Comparison of ENCODE assay signal across 1 cellular context in genomic region chr2:101961287-101962242, GRCh38.
TF ChIP-seq lines count a peak whose summit lies in the region.

No MANE protein-coding gene starts in this region.

TF ChIP-seq in HepG2, 621 proteins besides CTCF, POLR2A, EP300 and RAD21 (continued from another document and continues in another):
- TF ChIP-seq ZNF724P (CRISPR knock-in tag; IDR thresholded peaks at IDR 0.05; ENCODE audit: borderline replicate concordance) (no peak), ZNF780A (CRISPR knock-in tag; IDR thresholded peaks at IDR 0.05) (0 out of 2 replicates have a peak, but pooled peaks have one; percentile 60), STAG1 (CRISPR knock-in tag; IDR thresholded peaks at IDR 0.05) (peak; percentile 20; the same call in 1 of the 2 replicates), CEBPG (CRISPR knock-in tag; IDR thresholded peaks at IDR 0.05) (peak; percentile 98), SAP130 (CRISPR knock-in tag; IDR thresholded peaks at IDR 0.05; ENCODE audit: low read depth) (peak; percentile 44; the same call in 1 of the 2 replicates), ATF7 (IDR thresholded peaks at IDR 0.05) (peak; percentile 68), ATF7 (CRISPR knock-in tag; IDR thresholded peaks at IDR 0.05) (no peak; the same call in 1 of the 2 replicates), ZNF776 (CRISPR knock-in tag; IDR thresholded peaks at IDR 0.05) (no peak), FOXJ3 (CRISPR knock-in tag; IDR thresholded peaks at IDR 0.05; ENCODE audit: borderline replicate concordance) (peak; percentile 91), ADNP (CRISPR knock-in tag; IDR thresholded peaks at IDR 0.05) (peak; percentile 63; the same call in 1 of the 2 replicates), EED (CRISPR knock-in tag; IDR thresholded peaks at IDR 0.05) (no peak; the same call in 1 of the 2 replicates), SMC3 (IDR thresholded peaks at IDR 0.05; ENCODE audit: low read length) (peak; percentile 55), MAF1 (CRISPR knock-in tag; IDR thresholded peaks at IDR 0.05; ENCODE audit: borderline replicate concordance) (no peak), TBX2 (CRISPR knock-in tag; IDR thresholded peaks at IDR 0.05; ENCODE audit: borderline replicate concordance) (peak; percentile 30; the same call in 1 of the 2 replicates), HNF4G (IDR thresholded peaks at IDR 0.05; ENCODE audit: borderline replicate concordance, low read depth, low read length) (peak; percentile 95), HNF4G (CRISPR knock-in tag; IDR thresholded peaks at IDR 0.05; ENCODE audit: borderline replicate concordance, low read depth) (peak; percentile 57; the same call in 1 of the 2 replicates), GFI1 (CRISPR knock-in tag; IDR thresholded peaks at IDR 0.05; ENCODE audit: borderline replicate concordance) (peak; percentile 92), FOSL2 (CRISPR knock-in tag; IDR thresholded peaks at IDR 0.05) (peak; percentile 70), CREBL2 (CRISPR knock-in tag; IDR thresholded peaks at IDR 0.05; ENCODE audit: borderline replicate concordance) (0 out of 2 replicates have a peak, but pooled peaks have one; percentile 43), ZFX (CRISPR knock-in tag; IDR thresholded peaks at IDR 0.05; ENCODE audit: low read depth) (peak; percentile 51), CBX1 (IDR thresholded peaks at IDR 0.05; ENCODE audit: low read depth) (peak; percentile 20), ZNF367 (CRISPR knock-in tag; IDR thresholded peaks at IDR 0.05; ENCODE audit: borderline replicate concordance) (no peak), RXRB (CRISPR knock-in tag; IDR thresholded peaks at IDR 0.05; ENCODE audit: borderline replicate concordance) (peak; percentile 59), SKI (IDR thresholded peaks at IDR 0.05; ENCODE audit: partially characterized antibody) (peak; percentile 72), ZFP91 (CRISPR knock-in tag; IDR thresholded peaks at IDR 0.05; ENCODE audit: borderline replicate concordance) (peak; percentile 57), ZBTB25 (CRISPR knock-in tag; IDR thresholded peaks at IDR 0.05) (0 out of 2 replicates have a peak, but pooled peaks have one; percentile 45), ZNF124 (CRISPR knock-in tag; IDR thresholded peaks at IDR 0.05) (no peak), ZNF562 (CRISPR knock-in tag; IDR thresholded peaks at IDR 0.05; ENCODE audit: borderline replicate concordance) (no peak), ZNF451 (CRISPR knock-in tag; IDR thresholded peaks at IDR 0.05) (0 out of 2 replicates have a peak, but pooled peaks have one; percentile 35), MIER3 (CRISPR knock-in tag; IDR thresholded peaks at IDR 0.05; ENCODE audit: borderline replicate concordance) (0 out of 2 replicates have a peak, but pooled peaks have one; percentile 27), ZNF143 (CRISPR knock-in tag; IDR thresholded peaks at IDR 0.05) (peak; percentile 81), NR1H2 (CRISPR knock-in tag; IDR thresholded peaks at IDR 0.05; ENCODE audit: borderline replicate concordance, low read depth) (no peak), MIER2 (CRISPR knock-in tag; IDR thresholded peaks at IDR 0.05) (peak; percentile 16; the same call in 1 of the 2 replicates), SETDB1 (CRISPR knock-in tag; IDR thresholded peaks at IDR 0.05; ENCODE audit: borderline replicate concordance) (peak; percentile 62; the same call in 1 of the 2 replicates), SAFB2 (CRISPR knock-in tag; IDR thresholded peaks at IDR 0.05; ENCODE audit: borderline replicate concordance, low read depth) (no peak), PRDM10 (CRISPR knock-in tag; IDR thresholded peaks at IDR 0.05; ENCODE audit: low read depth) (0 out of 2 replicates have a peak, but pooled peaks have one; percentile 27), ASH2L (IDR thresholded peaks at IDR 0.05; ENCODE audit: insufficient read length, low read depth, low read length) (peak; percentile 47), SNAPC2 (CRISPR knock-in tag; IDR thresholded peaks at IDR 0.05) (peak; percentile 70; the same call in 1 of the 2 replicates)
- TF ChIP-seq, protein P1, sequence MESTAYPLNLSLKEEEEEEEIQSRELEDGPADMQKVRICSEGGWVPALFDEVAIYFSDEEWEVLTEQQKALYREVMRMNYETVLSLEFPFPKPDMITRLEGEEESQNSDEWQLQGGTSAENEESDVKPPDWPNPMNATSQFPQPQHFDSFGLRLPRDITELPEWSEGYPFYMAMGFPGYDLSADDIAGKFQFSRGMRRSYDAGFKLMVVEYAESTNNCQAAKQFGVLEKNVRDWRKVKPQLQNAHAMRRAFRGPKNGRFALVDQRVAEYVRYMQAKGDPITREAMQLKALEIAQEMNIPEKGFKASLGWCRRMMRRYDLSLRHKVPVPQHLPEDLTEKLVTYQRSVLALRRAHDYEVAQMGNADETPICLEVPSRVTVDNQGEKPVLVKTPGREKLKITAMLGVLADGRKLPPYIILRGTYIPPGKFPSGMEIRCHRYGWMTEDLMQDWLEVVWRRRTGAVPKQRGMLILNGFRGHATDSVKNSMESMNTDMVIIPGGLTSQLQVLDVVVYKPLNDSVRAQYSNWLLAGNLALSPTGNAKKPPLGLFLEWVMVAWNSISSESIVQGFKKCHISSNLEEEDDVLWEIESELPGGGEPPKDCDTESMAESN (CRISPR knock-in tag; conservative IDR thresholded peaks at IDR 0.05) = peak; percentile 40; the same call in 1 of the 2 replicates
- TF ChIP-seq, protein P2, sequence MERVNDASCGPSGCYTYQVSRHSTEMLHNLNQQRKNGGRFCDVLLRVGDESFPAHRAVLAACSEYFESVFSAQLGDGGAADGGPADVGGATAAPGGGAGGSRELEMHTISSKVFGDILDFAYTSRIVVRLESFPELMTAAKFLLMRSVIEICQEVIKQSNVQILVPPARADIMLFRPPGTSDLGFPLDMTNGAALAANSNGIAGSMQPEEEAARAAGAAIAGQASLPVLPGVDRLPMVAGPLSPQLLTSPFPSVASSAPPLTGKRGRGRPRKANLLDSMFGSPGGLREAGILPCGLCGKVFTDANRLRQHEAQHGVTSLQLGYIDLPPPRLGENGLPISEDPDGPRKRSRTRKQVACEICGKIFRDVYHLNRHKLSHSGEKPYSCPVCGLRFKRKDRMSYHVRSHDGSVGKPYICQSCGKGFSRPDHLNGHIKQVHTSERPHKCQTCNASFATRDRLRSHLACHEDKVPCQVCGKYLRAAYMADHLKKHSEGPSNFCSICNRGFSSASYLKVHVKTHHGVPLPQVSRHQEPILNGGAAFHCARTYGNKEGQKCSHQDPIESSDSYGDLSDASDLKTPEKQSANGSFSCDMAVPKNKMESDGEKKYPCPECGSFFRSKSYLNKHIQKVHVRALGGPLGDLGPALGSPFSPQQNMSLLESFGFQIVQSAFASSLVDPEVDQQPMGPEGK (CRISPR knock-in tag; IDR thresholded peaks at IDR 0.05) = peak; percentile 89
- TF ChIP-seq, protein P3, sequence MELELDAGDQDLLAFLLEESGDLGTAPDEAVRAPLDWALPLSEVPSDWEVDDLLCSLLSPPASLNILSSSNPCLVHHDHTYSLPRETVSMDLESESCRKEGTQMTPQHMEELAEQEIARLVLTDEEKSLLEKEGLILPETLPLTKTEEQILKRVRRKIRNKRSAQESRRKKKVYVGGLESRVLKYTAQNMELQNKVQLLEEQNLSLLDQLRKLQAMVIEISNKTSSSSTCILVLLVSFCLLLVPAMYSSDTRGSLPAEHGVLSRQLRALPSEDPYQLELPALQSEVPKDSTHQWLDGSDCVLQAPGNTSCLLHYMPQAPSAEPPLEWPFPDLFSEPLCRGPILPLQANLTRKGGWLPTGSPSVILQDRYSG (CRISPR knock-in tag; IDR thresholded peaks at IDR 0.05) = 0 out of 2 replicates have a peak, but pooled peaks have one; percentile 82
- TF ChIP-seq, protein P4, sequence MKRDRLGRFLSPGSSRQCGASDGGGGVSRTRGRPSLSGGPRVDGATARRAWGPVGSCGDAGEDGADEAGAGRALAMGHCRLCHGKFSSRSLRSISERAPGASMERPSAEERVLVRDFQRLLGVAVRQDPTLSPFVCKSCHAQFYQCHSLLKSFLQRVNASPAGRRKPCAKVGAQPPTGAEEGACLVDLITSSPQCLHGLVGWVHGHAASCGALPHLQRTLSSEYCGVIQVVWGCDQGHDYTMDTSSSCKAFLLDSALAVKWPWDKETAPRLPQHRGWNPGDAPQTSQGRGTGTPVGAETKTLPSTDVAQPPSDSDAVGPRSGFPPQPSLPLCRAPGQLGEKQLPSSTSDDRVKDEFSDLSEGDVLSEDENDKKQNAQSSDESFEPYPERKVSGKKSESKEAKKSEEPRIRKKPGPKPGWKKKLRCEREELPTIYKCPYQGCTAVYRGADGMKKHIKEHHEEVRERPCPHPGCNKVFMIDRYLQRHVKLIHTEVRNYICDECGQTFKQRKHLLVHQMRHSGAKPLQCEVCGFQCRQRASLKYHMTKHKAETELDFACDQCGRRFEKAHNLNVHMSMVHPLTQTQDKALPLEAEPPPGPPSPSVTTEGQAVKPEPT (CRISPR knock-in tag; IDR thresholded peaks at IDR 0.05; ENCODE audit: low read depth) = peak; percentile 29; the same call in 1 of the 2 replicates
- TF ChIP-seq, protein P5, sequence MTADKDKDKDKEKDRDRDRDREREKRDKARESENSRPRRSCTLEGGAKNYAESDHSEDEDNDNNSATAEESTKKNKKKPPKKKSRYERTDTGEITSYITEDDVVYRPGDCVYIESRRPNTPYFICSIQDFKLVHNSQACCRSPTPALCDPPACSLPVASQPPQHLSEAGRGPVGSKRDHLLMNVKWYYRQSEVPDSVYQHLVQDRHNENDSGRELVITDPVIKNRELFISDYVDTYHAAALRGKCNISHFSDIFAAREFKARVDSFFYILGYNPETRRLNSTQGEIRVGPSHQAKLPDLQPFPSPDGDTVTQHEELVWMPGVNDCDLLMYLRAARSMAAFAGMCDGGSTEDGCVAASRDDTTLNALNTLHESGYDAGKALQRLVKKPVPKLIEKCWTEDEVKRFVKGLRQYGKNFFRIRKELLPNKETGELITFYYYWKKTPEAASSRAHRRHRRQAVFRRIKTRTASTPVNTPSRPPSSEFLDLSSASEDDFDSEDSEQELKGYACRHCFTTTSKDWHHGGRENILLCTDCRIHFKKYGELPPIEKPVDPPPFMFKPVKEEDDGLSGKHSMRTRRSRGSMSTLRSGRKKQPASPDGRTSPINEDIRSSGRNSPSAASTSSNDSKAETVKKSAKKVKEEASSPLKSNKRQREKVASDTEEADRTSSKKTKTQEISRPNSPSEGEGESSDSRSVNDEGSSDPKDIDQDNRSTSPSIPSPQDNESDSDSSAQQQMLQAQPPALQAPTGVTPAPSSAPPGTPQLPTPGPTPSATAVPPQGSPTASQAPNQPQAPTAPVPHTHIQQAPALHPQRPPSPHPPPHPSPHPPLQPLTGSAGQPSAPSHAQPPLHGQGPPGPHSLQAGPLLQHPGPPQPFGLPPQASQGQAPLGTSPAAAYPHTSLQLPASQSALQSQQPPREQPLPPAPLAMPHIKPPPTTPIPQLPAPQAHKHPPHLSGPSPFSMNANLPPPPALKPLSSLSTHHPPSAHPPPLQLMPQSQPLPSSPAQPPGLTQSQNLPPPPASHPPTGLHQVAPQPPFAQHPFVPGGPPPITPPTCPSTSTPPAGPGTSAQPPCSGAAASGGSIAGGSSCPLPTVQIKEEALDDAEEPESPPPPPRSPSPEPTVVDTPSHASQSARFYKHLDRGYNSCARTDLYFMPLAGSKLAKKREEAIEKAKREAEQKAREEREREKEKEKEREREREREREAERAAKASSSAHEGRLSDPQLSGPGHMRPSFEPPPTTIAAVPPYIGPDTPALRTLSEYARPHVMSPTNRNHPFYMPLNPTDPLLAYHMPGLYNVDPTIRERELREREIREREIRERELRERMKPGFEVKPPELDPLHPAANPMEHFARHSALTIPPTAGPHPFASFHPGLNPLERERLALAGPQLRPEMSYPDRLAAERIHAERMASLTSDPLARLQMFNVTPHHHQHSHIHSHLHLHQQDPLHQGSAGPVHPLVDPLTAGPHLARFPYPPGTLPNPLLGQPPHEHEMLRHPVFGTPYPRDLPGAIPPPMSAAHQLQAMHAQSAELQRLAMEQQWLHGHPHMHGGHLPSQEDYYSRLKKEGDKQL (CRISPR knock-in tag; IDR thresholded peaks at IDR 0.05; ENCODE audit: low read depth) = peak; percentile 28; the same call in 1 of the 2 replicates
